ENCODE assay signal across 21 cellular contexts in the genomic region with DNA sequence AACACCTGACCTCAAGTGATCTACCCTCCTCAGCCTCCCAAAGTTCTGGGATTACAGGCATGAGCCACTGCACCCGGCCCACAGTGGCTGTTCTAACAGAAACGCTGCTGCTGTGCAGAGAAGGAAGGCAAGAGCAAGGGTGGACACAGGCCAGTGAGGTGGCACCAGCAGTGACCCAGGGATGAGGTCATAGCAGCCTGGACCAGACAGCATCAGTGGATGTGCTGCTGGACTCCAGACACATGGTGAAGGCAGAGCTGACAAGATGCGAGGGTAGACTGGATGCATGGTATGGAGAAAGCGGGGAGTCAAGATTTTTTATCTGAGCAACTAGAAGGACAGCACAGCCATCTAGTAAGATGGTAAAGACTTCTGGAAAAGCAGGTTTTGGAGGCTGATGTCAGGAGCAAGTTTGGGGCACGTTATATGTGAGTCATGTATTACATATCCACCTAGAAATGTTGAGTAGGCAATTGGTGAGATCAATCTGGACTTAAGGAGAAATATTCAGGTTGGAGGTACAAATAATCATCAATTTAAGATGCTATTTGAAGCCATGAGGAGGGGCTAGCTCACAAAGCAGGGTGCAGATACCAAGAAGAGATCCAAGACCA. TPM values are rescaled to one million over a fixed set of nuclear protein-coding genes. Genes with fewer than 3 reads are reported as not detected.
A peak's percentile ranks its signal among the peaks of the same experiment; 100 is the strongest.
DNase-seq lines count a peak whose midpoint lies in the region; ATAC-seq, FAIRE-seq and TF ChIP-seq lines count a peak whose summit lies in the region.
"Had no signal": no experiment of that assay in that cellular context is flagged by ENCODE, and none has a peak within 500 bp of the region (broad histone marks: within the 10 kb centered on the region; RNA-seq: fewer than 3 reads in every experiment).

No MANE protein-coding gene starts in this region.

- no peak for DNase-seq in Calu3
- DNase-seq in M059J (ENCODE audit: low read depth) = peak; percentile 29
- no peak for DNase-seq in H1 (ENCODE audit: low read depth in 1 of 2, low spot score in 2 of 2)
- peak; percentile 10 for DNase-seq in mesenchymal stem cell
- no peak for DNase-seq in T-helper 17 cell
- no peak for DNase-seq in NCI-H2171 (lab: John Stamatoyannopoulos, UW)
- DNase-seq in vagina (ENCODE audit: extremely low spot score in 2 of 2) = no peak
- no peak for DNase-seq in cerebellar cortex (ENCODE audit: low spot score)
- DNase-seq: activated B cell treated with CpG ODN at 0.5 μM for 24 hours; adrenal gland; cerebellar nuclear complex; COR-L47; GDM1; H9; NCI-H1092; NCI-H748 treated with DMSO at 0.1 percent for 48 hours; stimulated activated CD4-positive, alpha-beta T cell treated with anti-CD3 and anti-CD28 coated beads, Interleukin-2, amount 100 ng/mL, for 24 hours had no signal

- TF ChIP-seq POLR2A in H1 (IDR thresholded peaks at IDR 0.05; ENCODE audit: control extremely low read depth in 1 of 2, low read depth in 2 of 2, low read length in 2 of 2) = no peak
- no peak for TF ChIP-seq POLR2A in vagina (IDR thresholded peaks at IDR 0.05)

- H2BK12ac ChIP-seq in H1 (ENCODE audit: low read depth, low read length) (peak overlapping the region; percentile 91; the same call in 1 of the 2 replicates), mesenchymal stem cell (ENCODE audit: low read length in 2 of 2) (peak overlapping the region; percentile 4 to 98)

- H3K27me3 Mint-ChIP-seq in Calu3 (ENCODE audit: unreplicated experiment) = no peaks in the 10 kb centered on the region
- peaks cover 16% of the 10 kb centered on the region for H3K27me3 Mint-ChIP-seq in T-helper 17 cell

- H2AK5ac ChIP-seq in H1 (ENCODE audit: low read depth, low read length) (no peak overlapping the region), mesenchymal stem cell (ENCODE audit: low read length, severe bottlenecking) (no peak overlapping the region)

- H2BK15ac ChIP-seq in H1 (ENCODE audit: low read length) = no peak overlapping the region
- H2BK15ac ChIP-seq in mesenchymal stem cell (ENCODE audit: low read depth, poor library complexity, severe bottlenecking) = peak overlapping the region; percentile 44

- no peak overlapping the region for H2AFZ ChIP-seq in H1 (ENCODE audit: low read length)
- no peak overlapping the region for H2AFZ ChIP-seq in mesenchymal stem cell (ENCODE audit: low read depth, low read length)

- no peak for TF ChIP-seq EP300 in H1 (IDR thresholded peaks at IDR 0.05; ENCODE audit: borderline replicate concordance in 1 of 2, low read depth in 2 of 2, low read length in 2 of 2)

- 88% methylated on average over 5 of the region's 5 CpGs; no CpG with 5 or more reads in 1 of the 2 experiments for WGBS in H1 (ENCODE audit: extremely low coverage in 1 of 2, insufficient coverage in 1 of 2, insufficient read length in 1 of 2, insufficient replicate concordance in 2 of 2, low coverage in 1 of 2, low lambda C conversion rate in 2 of 2, missing lambda C conversion rate in 1 of 2), 2 experiments
- 80% methylated on average over 5 of the region's 5 CpGs for WGBS in mesenchymal stem cell

- H4K91ac ChIP-seq in H1 (replicated peaks; ENCODE audit: insufficient read length, low read length) = peak overlapping the region; percentile 31
- peak overlapping the region; percentile 70 for H4K91ac ChIP-seq in mesenchymal stem cell (ENCODE audit: low read length)

- H4K8ac ChIP-seq in H1 (ENCODE audit: extremely low read depth, insufficient read depth, low read length) (no peak overlapping the region), mesenchymal stem cell (ENCODE audit: low read length) (peak overlapping the region; percentile 61)

- no peak overlapping the region for H3K14ac ChIP-seq in H1 (ENCODE audit: insufficient read length)
- peak overlapping the region in 1 of 2 experiments; percentile 80 for H3K14ac ChIP-seq in mesenchymal stem cell (ENCODE audit: low read length in 2 of 2)

- H4K5ac ChIP-seq in H1 (ENCODE audit: insufficient read length, low read depth, low read length) = no peak overlapping the region

- H3K23me2 ChIP-seq in H1 (ENCODE audit: low read depth, low read length) = no peaks in the 10 kb centered on the region; the same call in 1 of the 2 replicates

- peak overlapping the region; percentile 82; the same call in 1 of the 2 replicates for H2BK20ac ChIP-seq in H1 (ENCODE audit: low read length)

- no peak for FAIRE-seq in H1 (lab: Jason Lieb, UNC)

- H3K9me3 ChIP-seq in H1 (ENCODE audit: insufficient read depth in 2 of 2, low read depth in 1 of 2, low read length in 1 of 2) (peaks cover 2 to 5% of the 10 kb centered on the region in 2 experiments; a peak in 1 of 4 replicates), mesenchymal stem cell (ENCODE audit: control insufficient read depth, low read length) (peaks cover 14% of the 10 kb centered on the region), T-helper 17 cell (ENCODE audit: control insufficient read depth, low read length, poor library complexity, severe bottlenecking) (no peaks in the 10 kb centered on the region), vagina (peaks cover 3% of the 10 kb centered on the region)
- H3K9me3 ChIP-seq: adrenal gland had no signal

- no peak overlapping the region for H3K56ac ChIP-seq in H1 (replicated peaks; ENCODE audit: insufficient read length, low read depth, low read length)

- BruUV-seq in Calu3 (replicated peaks; lab: Mats Ljungman, UMichigan) = no TSS peak

- H3K27ac Mint-ChIP-seq in Calu3 (ENCODE audit: unreplicated experiment) (peak overlapping the region; percentile 5), T-helper 17 cell (no peak overlapping the region)
- H3K27ac Mint-ChIP-seq: activated B cell treated with CpG ODN at 0.5 μM for 24 hours; activated T-helper 17 cell treated with anti-CD3 and anti-CD28 coated beads, Interleukin-2, amount 50 U/mL, for 72 hours; memory B cell; T-helper 1 cell treated with Interleukin-12 subunit alpha and Interleukin-12 subunit beta and Interleukin-4 antibody, amounts not matched to agents 30 μg/mL and 1 μg/mL, for 36 hours had no signal

- H3K9ac ChIP-seq in H1 (replicated peaks in 1 of 4; ENCODE audit: extremely low read depth in 1 of 4, low read depth in 3 of 4, low read length in 3 of 4) (no peak overlapping the region), mesenchymal stem cell (ENCODE audit: low read length) (no peak overlapping the region)

- no peaks in the 10 kb centered on the region for H3K79me2 ChIP-seq in H1 (ENCODE audit: control insufficient read depth in 1 of 2, insufficient read depth in 2 of 2, low read length in 2 of 2)

- H3K23ac ChIP-seq in H1 (ENCODE audit: insufficient read length) (no peak overlapping the region), mesenchymal stem cell (ENCODE audit: low read length in 2 of 2) (no peak overlapping the region)

- intact Hi-C loops in Calu3 (cut with micrococcal nuclease; ENCODE audit: unreplicated experiment) (no loop called here), vagina (cut with DNase I) (no loop called here)

- no peak for TF ChIP-seq CTCF in Calu3 (IDR thresholded peaks at IDR 0.05; ENCODE audit: unreplicated experiment)
- TF ChIP-seq CTCF in H1 (IDR thresholded peaks at IDR 0.05; ENCODE audit: control extremely low read depth in 1 of 3, insufficient read depth in 1 of 3, low read depth in 1 of 3, low read length in 3 of 3) = no peak
- TF ChIP-seq CTCF in vagina (IDR thresholded peaks at IDR 0.05) = no peak

- H3K27ac ChIP-seq in H1 (ENCODE audit: low read depth, low read length) (no peak overlapping the region), mesenchymal stem cell (ENCODE audit: low read length, poor library complexity, severe bottlenecking) (no peak overlapping the region), vagina (no peak overlapping the region)
- H3K27ac ChIP-seq: adrenal gland had no signal

- no peak overlapping the region for H3K18ac ChIP-seq in H1 (ENCODE audit: extremely low read depth, low read length)
- peak overlapping the region; percentile 77 to 81 for H3K18ac ChIP-seq in mesenchymal stem cell (ENCODE audit: low read depth in 1 of 2, low read length in 2 of 2)

- H3K4me2 ChIP-seq in H1 (ENCODE audit: insufficient read depth in 1 of 2, low read depth in 2 of 2, low read length in 2 of 2) (no peak overlapping the region), mesenchymal stem cell (ENCODE audit: low read length, poor library complexity, severe bottlenecking) (no peak overlapping the region)

- ATAC-seq in T-helper 17 cell = no peak
- ATAC-seq: activated T-helper 17 cell treated with anti-CD3 and anti-CD28 coated beads, Interleukin-2, amount 50 U/mL, for 72 hours had no signal

- CTCF ChIA-PET in Calu3 (lab: Charles Lee) (no interaction called here), H1 (lab: Charles Lee; ENCODE audit: partially characterized antibody) (interaction anchor here (5.4 kb wide), 1 partner anchor 81 kb away, joined by 17 read pairs; no protein-coding TSS in a partner anchor)

- H3K4me3 ChIP-seq in H1 (ENCODE audit: extremely low read depth in 1 of 4, insufficient read depth in 2 of 4, low read depth in 3 of 4, low read length in 4 of 4) = no peak overlapping the region
- H3K4me3 ChIP-seq in mesenchymal stem cell (ENCODE audit: insufficient read depth in 1 of 2, low read depth in 1 of 2, low read length in 2 of 2) = no peak overlapping the region
- H3K4me3 ChIP-seq in vagina = no peak overlapping the region
- H3K4me3 ChIP-seq: adrenal gland had no signal

- peaks cover 0 to 4% (median 1%) of the 10 kb centered on the region in 4 experiments; a peak in 2 of 7 replicates for H3K4me1 ChIP-seq in H1 (replicated peaks in 1 of 4; ENCODE audit: control insufficient read depth in 3 of 4, insufficient read depth in 4 of 4, low read length in 3 of 4)
- peaks cover 10% of the 10 kb centered on the region for H3K4me1 ChIP-seq in mesenchymal stem cell (ENCODE audit: control insufficient read depth, insufficient read depth, low read depth, low read length)
- no peaks in the 10 kb centered on the region for H3K4me1 ChIP-seq in vagina

- H3K79me1 ChIP-seq in H1 (ENCODE audit: low read depth, low read length) (no peaks in the 10 kb centered on the region), mesenchymal stem cell (replicated peaks; ENCODE audit: low read length, poor library complexity, severe bottlenecking) (peaks cover 1% of the 10 kb centered on the region)

- H2BK120ac ChIP-seq in H1 (replicated peaks; ENCODE audit: low read depth, low read length) (peak overlapping the region; percentile 23), mesenchymal stem cell (ENCODE audit: low read depth, low read length) (peak overlapping the region; percentile 64)

- H3K4ac ChIP-seq in H1 (replicated peaks; ENCODE audit: insufficient read length, low read depth, low read length) (peak overlapping the region; percentile 74), mesenchymal stem cell (ENCODE audit: low read depth in 1 of 2, low read length in 2 of 2) (no peak overlapping the region)

- H3K36me3 Mint-ChIP-seq in Calu3 (ENCODE audit: insufficient read depth, unreplicated experiment) = no peaks in the 10 kb centered on the region
- peaks cover 2% of the 10 kb centered on the region for H3K36me3 Mint-ChIP-seq in T-helper 17 cell (ENCODE audit: low read depth)

- TF ChIP-seq RAD21 in H1 (IDR thresholded peaks at IDR 0.05 in 1 of 2, conservative IDR thresholded peaks at IDR 0.05 in 1 of 2; ENCODE audit: low read depth in 2 of 2, low read length in 2 of 2) = no peak

- no peaks in the 10 kb centered on the region for H4K20me1 ChIP-seq in H1 (replicated peaks in 1 of 2; ENCODE audit: control insufficient read depth in 1 of 2, insufficient read depth in 2 of 2, low read length in 2 of 2)

- no peaks in the 10 kb centered on the region for H3K36me3 ChIP-seq in H1 (ENCODE audit: control insufficient read depth in 2 of 4, insufficient read depth in 4 of 4, low read length in 3 of 4)
- no peaks in the 10 kb centered on the region for H3K36me3 ChIP-seq in mesenchymal stem cell (ENCODE audit: control insufficient read depth in 1 of 2, insufficient read depth in 2 of 2, low read depth in 1 of 2, low read length in 2 of 2)
- no peaks in the 10 kb centered on the region for H3K36me3 ChIP-seq in vagina
- H3K36me3 ChIP-seq: adrenal gland had no signal

- H2BK5ac ChIP-seq in H1 (ENCODE audit: low read depth, low read length) (no peak overlapping the region), mesenchymal stem cell (ENCODE audit: low read depth, low read length, poor library complexity, severe bottlenecking) (no peak overlapping the region)

- H3K27me3 ChIP-seq in H1 (replicated peaks in 1 of 4; ENCODE audit: control insufficient read depth in 3 of 4, extremely low read depth in 1 of 4, insufficient read depth in 3 of 4, low read length in 3 of 4) = no peaks in the 10 kb centered on the region
- no peaks in the 10 kb centered on the region for H3K27me3 ChIP-seq in mesenchymal stem cell (ENCODE audit: control insufficient read depth in 1 of 2, insufficient read depth in 1 of 2, low read length in 2 of 2)
- H3K27me3 ChIP-seq in vagina = no peaks in the 10 kb centered on the region
- H3K27me3 ChIP-seq: adrenal gland had no signal

- POLR2A ChIA-PET in H1 (lab: Charles Lee; ENCODE audit: partially characterized antibody) = no interaction called here

- H3K4me1 Mint-ChIP-seq in Calu3 (ENCODE audit: low read depth, unreplicated experiment) = peaks cover 20% of the 10 kb centered on the region
- H3K4me1 Mint-ChIP-seq in T-helper 17 cell = no peaks in the 10 kb centered on the region
- H3K4me1 Mint-ChIP-seq: activated B cell treated with CpG ODN at 0.5 μM for 24 hours; activated T-helper 17 cell treated with anti-CD3 and anti-CD28 coated beads, Interleukin-2, amount 50 U/mL, for 72 hours; memory B cell had no signal

- H3K9me3 Mint-ChIP-seq in Calu3 (ENCODE audit: low read depth, unreplicated experiment) = peaks cover 2% of the 10 kb centered on the region

- H3K4me3 Mint-ChIP-seq in Calu3 (ENCODE audit: low read depth, unreplicated experiment) (no peak overlapping the region), T-helper 17 cell (no peak overlapping the region)
- H3K4me3 Mint-ChIP-seq: activated B cell treated with CpG ODN at 0.5 μM for 24 hours; activated T-helper 17 cell treated with anti-CD3 and anti-CD28 coated beads, Interleukin-2, amount 50 U/mL, for 72 hours; memory B cell; neural crest cell; T-helper 1 cell treated with Interleukin-12 subunit alpha and Interleukin-12 subunit beta and Interleukin-4 antibody, amounts not matched to agents 30 μg/mL and 1 μg/mL, for 36 hours had no signal

RNA-seq across cellular contexts. Expression of a gene that starts 22.1 kb away (rescaled TPM):
- total RNA-seq in Calu3 (2022) (37.4 and 44.3 TPM in 2 replicates), T-helper 17 cell (under 1 TPM in 1 of 2 donors, not detected in 1; 0.16 TPM), vagina (110 TPM)
- 18.2 and 45.2 TPM in 2 replicates for total RNA-seq in M059J (2014; rRNA removed; shearing (Covaris generic))
- total RNA-seq in H1 (2021; fragmentation: NEBNext Ultra II Directional; extraction: Animal tissue kit (Norgen Biotek cat#: 25700)) = 135 and 138 TPM in 2 replicates
- 32.2 and 46.3 TPM in 2 replicates for polyA plus RNA-seq in H1 (2011; rRNA removed)
- 52.5 TPM for polyA plus RNA-seq in H1 (2011; cell fraction: cytosol; rRNA removed)
- 47.1 TPM for polyA plus RNA-seq in H1 (2011; cell fraction: nucleus; rRNA removed)
- polyA plus RNA-seq in H1 (2012, experiment 1 of 2) = 57.9 to 79.5 TPM (median 70.1 TPM) in 4 replicates
- 5.1 TPM for polyA plus RNA-seq in H1 (2012, experiment 2 of 2)
- 71.2 TPM for polyA plus RNA-seq in H1 (2013, experiment 1 of 2)
- 71.3 TPM for polyA plus RNA-seq in H1 (2013, experiment 2 of 2)
- polyA minus RNA-seq in H1 (2011; rRNA and poly(A)+ RNA removed) = 131 and 148 TPM in 2 replicates
- polyA minus RNA-seq in H1 (2011; cell fraction: cytosol; rRNA and poly(A)+ RNA removed) = 69.9 TPM
- polyA minus RNA-seq in H1 (2011; cell fraction: nucleus; rRNA and poly(A)+ RNA removed) = 82.2 TPM
- 44.3 TPM for polyA plus RNA-seq in mesenchymal stem cell (2013, experiment 1 of 2)
- polyA plus RNA-seq in mesenchymal stem cell (2013, experiment 2 of 2) = 41.4 TPM
- total RNA-seq: activated T-helper 17 cell treated with anti-CD3 and anti-CD28 coated beads, Interleukin-2, amount 50 U/mL, for 72 hours had no signal

Comparison
In these comparisons a context has a peak if more than half of its experiments do, and no peak if none do; other contexts are left out.
1. DNase-seq: peak in M059J (single experiment) and mesenchymal stem cell (single experiment); none in Calu3 (single experiment), H1 (0 of 2), T-helper 17 cell (0 of 3), NCI-H2171 (single experiment), vagina (0 of 2) and cerebellar cortex (single experiment).
2. RNA of a gene that starts 22.1 kb away (total RNA-seq): 135 to 138 TPM in H1, 110 TPM in vagina (single experiment), 18.2 to 45.2 TPM in M059J and 37.4 to 44.3 TPM in Calu3; 0.16 TPM in T-helper 17 cell; every median in the first group is over 10 times any median in the second.